14 cellular contexts compared by ENCODE assay signal in the genomic region with DNA sequence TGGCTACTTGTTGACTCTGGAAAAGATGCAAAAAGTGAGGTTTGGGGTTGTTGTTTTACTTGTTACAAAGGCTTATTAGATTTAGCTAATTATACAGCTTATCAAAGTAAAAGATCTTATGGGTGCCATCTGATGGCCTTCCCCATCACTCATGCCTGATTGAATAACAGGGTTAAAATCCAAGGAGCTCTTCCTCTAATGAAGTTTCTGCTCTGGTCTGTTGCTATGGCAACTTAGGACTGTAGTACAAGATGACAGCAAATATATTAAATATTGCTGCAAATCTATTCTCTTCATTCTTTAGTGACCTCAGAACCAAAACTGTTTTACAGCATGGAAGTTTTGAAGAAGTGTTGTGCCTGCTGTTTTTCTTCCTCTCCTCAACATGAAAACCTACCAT. TPM values are rescaled to one million over a fixed set of nuclear protein-coding genes. Genes with fewer than 3 reads are reported as not detected.
DNase-seq lines count a peak whose midpoint lies in the region; ATAC-seq and TF ChIP-seq lines count a peak whose summit lies in the region.
"Had no signal": no experiment of that assay in that cellular context is flagged by ENCODE, and none has a peak within 500 bp of the region (broad histone marks: within the 10 kb centered on the region; RNA-seq: fewer than 3 reads in every experiment).

No MANE protein-coding gene starts in this region.

- H3K36me3 ChIP-seq in SK-N-SH (replicated peaks in 1 of 2; ENCODE audit: control insufficient read depth in 1 of 2, insufficient read depth in 2 of 2, low read length in 1 of 2) (no peaks in the 10 kb centered on the region), gastroesophageal sphincter (no peaks in the 10 kb centered on the region)
- H3K36me3 ChIP-seq in CD8-positive, alpha-beta memory T cell (ENCODE audit: insufficient read depth, low read length): no peaks in the 10 kb centered on the region

- DNase-seq in SK-N-SH: peak; percentile 32
- DNase-seq in left kidney (ENCODE audit: low read depth, low spot score): peak; percentile 11
- DNase-seq in CD8-positive, alpha-beta memory T cell: no peak
- DNase-seq: C1 segment of cervical spinal cord; Caco-2; CD4-positive, alpha-beta memory T cell; DMS153; DND-41; H9 had no signal

- no peak overlapping the region for H3K4me3 Mint-ChIP-seq in CD8-positive, alpha-beta memory T cell
- H3K4me3 Mint-ChIP-seq: GM23338, H9 had no signal

- H3K9me3 ChIP-seq in SK-N-SH (no peaks in the 10 kb centered on the region), gastroesophageal sphincter (no peaks in the 10 kb centered on the region)
- H3K9me3 ChIP-seq in CD8-positive, alpha-beta memory T cell (ENCODE audit: low read length): no peaks in the 10 kb centered on the region
- H3K9me3 ChIP-seq: Caco-2 had no signal

- H3K4me3 ChIP-seq in SK-N-SH (ENCODE audit: low read depth in 2 of 2, low read length in 1 of 2) (no peak overlapping the region), gastroesophageal sphincter (no peak overlapping the region)
- no peak overlapping the region for H3K4me3 ChIP-seq in CD8-positive, alpha-beta memory T cell (ENCODE audit: low read length)
- H3K4me3 ChIP-seq: GM23338 had no signal

- CTCF ChIA-PET in SK-N-SH (lab: Yijun Ruan, JAX): interaction anchor here (0.7 to 1.6 kb wide), 4 partner anchors 44 to 307 kb away, joined by 3 to 7 read pairs (median 4); no protein-coding TSS in a partner anchor
- CTCF ChIA-PET in CD8-positive, alpha-beta memory T cell (lab: Charles Lee): interaction anchor here (1.0 kb wide), 1 partner anchor 7 kb away, joined by 3 read pairs; no protein-coding TSS in a partner anchor

- H3K4me2 ChIP-seq in SK-N-SH: no peak overlapping the region
- H3K4me2 ChIP-seq: GM23338 had no signal

- no peaks in the 10 kb centered on the region for H4K20me1 ChIP-seq in SK-N-SH (ENCODE audit: insufficient read depth)

- TF ChIP-seq EP300 in SK-N-SH (IDR thresholded peaks at IDR 0.05; ENCODE audit: borderline replicate concordance in 1 of 2, low read depth in 1 of 2, low read length in 1 of 2) (no peak), gastroesophageal sphincter (IDR thresholded peaks at IDR 0.05) (no peak)

- peaks cover 9 to 47% of the 10 kb centered on the region in 2 donors for H3K27me3 Mint-ChIP-seq in CD8-positive, alpha-beta memory T cell

- H3K79me2 ChIP-seq in SK-N-SH (ENCODE audit: insufficient read depth): no peaks in the 10 kb centered on the region

- H3K27ac ChIP-seq in SK-N-SH (ENCODE audit: low read depth in 2 of 2, low read length in 1 of 2): no peak overlapping the region
- H3K27ac ChIP-seq in VCaP: peak overlapping the region; percentile 16; the same call in 1 of the 2 replicates
- H3K27ac ChIP-seq in CD8-positive, alpha-beta memory T cell (ENCODE audit: low read depth, low read length): no peak overlapping the region
- H3K27ac ChIP-seq in gastroesophageal sphincter: no peak overlapping the region

- no peak for TF ChIP-seq RAD21 in SK-N-SH (IDR thresholded peaks at IDR 0.05; ENCODE audit: low read length)

- H3K9ac ChIP-seq in SK-N-SH: no peak overlapping the region

- no peaks in the 10 kb centered on the region for H3K4me1 Mint-ChIP-seq in CD8-positive, alpha-beta memory T cell
- H3K4me1 Mint-ChIP-seq: CD4-positive, alpha-beta memory T cell had no signal

- no peak for TF ChIP-seq POLR2A in gastroesophageal sphincter (IDR thresholded peaks at IDR 0.05)

- POLR2A ChIA-PET in SK-N-SH (lab: Yijun Ruan, JAX): interaction anchor here (0.5 kb wide), 1 partner anchor 99 kb away, joined by 3 read pairs; no protein-coding TSS in a partner anchor
- POLR2A ChIA-PET in CD8-positive, alpha-beta memory T cell (lab: Charles Lee): no interaction called here

- H3K4me1 ChIP-seq in SK-N-SH (ENCODE audit: control insufficient read depth in 1 of 2, insufficient read depth in 2 of 2, low read depth in 1 of 2, low read length in 1 of 2): no peaks in the 10 kb centered on the region; a peak in 2 of 4 replicates
- H3K4me1 ChIP-seq in CD8-positive, alpha-beta memory T cell (ENCODE audit: insufficient read depth, low read length): no peaks in the 10 kb centered on the region
- H3K4me1 ChIP-seq in gastroesophageal sphincter: no peaks in the 10 kb centered on the region
- H3K4me1 ChIP-seq: Caco-2 had no signal

- H3K9me3 Mint-ChIP-seq in CD8-positive, alpha-beta memory T cell: no peaks in the 10 kb centered on the region

- H3F3A ChIP-seq in SK-N-SH (replicated peaks; ENCODE audit: insufficient read depth): no peaks in the 10 kb centered on the region

- H3K27ac Mint-ChIP-seq in CD8-positive, alpha-beta memory T cell: no peak overlapping the region
- H3K27ac Mint-ChIP-seq: GM23338, H9 had no signal

- no peaks in the 10 kb centered on the region for H3K27me3 ChIP-seq in SK-N-SH (ENCODE audit: insufficient read depth)
- no peaks in the 10 kb centered on the region for H3K27me3 ChIP-seq in CD8-positive, alpha-beta memory T cell (ENCODE audit: insufficient read depth, low read length, poor library complexity, severe bottlenecking)
- H3K27me3 ChIP-seq in gastroesophageal sphincter: no peaks in the 10 kb centered on the region

- TF ChIP-seq CTCF in SK-N-SH (IDR thresholded peaks at IDR 0.05) (no peak), VCaP (conservative IDR thresholded peaks at IDR 0.05) (no peak), gastroesophageal sphincter (IDR thresholded peaks at IDR 0.05) (no peak)

- no peaks in the 10 kb centered on the region for H3K9me2 ChIP-seq in SK-N-SH

- H2AFZ ChIP-seq in SK-N-SH (ENCODE audit: low read depth): no peak overlapping the region
- H2AFZ ChIP-seq: GM23338 had no signal

- H3K36me3 Mint-ChIP-seq in CD8-positive, alpha-beta memory T cell: no peaks in the 10 kb centered on the region
- H3K36me3 Mint-ChIP-seq: CD4-positive, alpha-beta memory T cell had no signal

- ATAC-seq in SK-N-SH treated with all-trans-retinoic acid at 6 μM for 48 hours (no peak), gastroesophageal sphincter (no peak)
- ATAC-seq: GM23338, HCT116 had no signal

TF ChIP-seq in SK-N-SH, 30 proteins besides CTCF, POLR2A, EP300 and RAD21 (continues in another document):
- TF ChIP-seq YY1 (IDR thresholded peaks at IDR 0.05; ENCODE audit: low read depth): no peak
- TF ChIP-seq, protein P1, sequence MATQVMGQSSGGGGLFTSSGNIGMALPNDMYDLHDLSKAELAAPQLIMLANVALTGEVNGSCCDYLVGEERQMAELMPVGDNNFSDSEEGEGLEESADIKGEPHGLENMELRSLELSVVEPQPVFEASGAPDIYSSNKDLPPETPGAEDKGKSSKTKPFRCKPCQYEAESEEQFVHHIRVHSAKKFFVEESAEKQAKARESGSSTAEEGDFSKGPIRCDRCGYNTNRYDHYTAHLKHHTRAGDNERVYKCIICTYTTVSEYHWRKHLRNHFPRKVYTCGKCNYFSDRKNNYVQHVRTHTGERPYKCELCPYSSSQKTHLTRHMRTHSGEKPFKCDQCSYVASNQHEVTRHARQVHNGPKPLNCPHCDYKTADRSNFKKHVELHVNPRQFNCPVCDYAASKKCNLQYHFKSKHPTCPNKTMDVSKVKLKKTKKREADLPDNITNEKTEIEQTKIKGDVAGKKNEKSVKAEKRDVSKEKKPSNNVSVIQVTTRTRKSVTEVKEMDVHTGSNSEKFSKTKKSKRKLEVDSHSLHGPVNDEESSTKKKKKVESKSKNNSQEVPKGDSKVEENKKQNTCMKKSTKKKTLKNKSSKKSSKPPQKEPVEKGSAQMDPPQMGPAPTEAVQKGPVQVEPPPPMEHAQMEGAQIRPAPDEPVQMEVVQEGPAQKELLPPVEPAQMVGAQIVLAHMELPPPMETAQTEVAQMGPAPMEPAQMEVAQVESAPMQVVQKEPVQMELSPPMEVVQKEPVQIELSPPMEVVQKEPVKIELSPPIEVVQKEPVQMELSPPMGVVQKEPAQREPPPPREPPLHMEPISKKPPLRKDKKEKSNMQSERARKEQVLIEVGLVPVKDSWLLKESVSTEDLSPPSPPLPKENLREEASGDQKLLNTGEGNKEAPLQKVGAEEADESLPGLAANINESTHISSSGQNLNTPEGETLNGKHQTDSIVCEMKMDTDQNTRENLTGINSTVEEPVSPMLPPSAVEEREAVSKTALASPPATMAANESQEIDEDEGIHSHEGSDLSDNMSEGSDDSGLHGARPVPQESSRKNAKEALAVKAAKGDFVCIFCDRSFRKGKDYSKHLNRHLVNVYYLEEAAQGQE (IDR thresholded peaks at IDR 0.05; ENCODE audit: low read depth, low read length): no peak

TF ChIP-seq in SK-N-SH treated with all-trans-retinoic acid at 6 μM for 48 hours, 23 proteins besides CTCF, POLR2A, EP300 and RAD21 (continues in another document):
- TF ChIP-seq TSHZ2 (CRISPR knock-in tag; IDR thresholded peaks at IDR 0.05) (no peak), ZFP30 (CRISPR knock-in tag; IDR thresholded peaks at IDR 0.05) (no peak), CSDC2 (CRISPR knock-in tag; IDR thresholded peaks at IDR 0.05) (no peak), ARNTL (CRISPR knock-in tag; IDR thresholded peaks at IDR 0.05; ENCODE audit: borderline replicate concordance, low read depth) (no peak)

RNA-seq across cellular contexts. Expression of gene SRGAP3, which starts 45.6 kb away (rescaled TPM):
- polyA plus RNA-seq in SK-N-SH (2012; rRNA removed): 2.8 and 3.0 TPM in 2 replicates
- 2.7 and 2.9 TPM in 2 replicates for polyA plus RNA-seq in SK-N-SH (2012; cell fraction: cytosol; rRNA removed)
- 5.1 and 5.6 TPM in 2 replicates for polyA plus RNA-seq in SK-N-SH (2012; cell fraction: nucleus; rRNA removed)
- total RNA-seq in CD8-positive, alpha-beta memory T cell: 1 to 10 TPM in 1 of 2 experiments, under 1 TPM in 1; 0.84 to 1.1 TPM
- polyA plus RNA-seq in CD8-positive, alpha-beta memory T cell: 2.1 TPM
- 1 to 10 TPM; 2.0 to 6.9 (median 4.8) TPM for total RNA-seq in gastroesophageal sphincter

Comparison
In these comparisons a context has a peak if more than half of its experiments do, and no peak if none do; other contexts are left out.
1. DNase-seq: peak in SK-N-SH (single experiment) and left kidney (single experiment); none in CD8-positive, alpha-beta memory T cell (0 of 5).